In genomic region chr9:6901179-6901578, GRCh38 we compare ENCODE assay signal across 26 cellular contexts.
A peak's percentile ranks its signal among the peaks of the same experiment; 100 is the strongest.
DNase-seq lines count a peak whose midpoint lies in the region; ATAC-seq, FAIRE-seq and TF ChIP-seq lines count a peak whose summit lies in the region.
"Had no signal": no experiment of that assay in that cellular context is flagged by ENCODE, and none has a peak within 500 bp of the region (broad histone marks: within the 10 kb centered on the region; RNA-seq: fewer than 3 reads in every experiment).

No MANE protein-coding gene starts in this region.

- H3K4me1 ChIP-seq in K562 (replicated peaks in 1 of 2; ENCODE audit: control insufficient read depth in 2 of 2, insufficient read depth in 2 of 2, low read length in 2 of 2) = peaks cover 0 to 9% of the 10 kb centered on the region in 2 experiments; a peak in 3 of 5 replicates
- H3K4me1 ChIP-seq: neural progenitor cell, SJSA1 had no signal

- 49% methylated on average over 2 of the region's 2 CpGs for WGBS in K562 (ENCODE audit: insufficient coverage, low coverage, missing lambda C conversion rate)

- no peaks in the 10 kb centered on the region for H4K20me1 ChIP-seq in K562 (replicated peaks; ENCODE audit: control insufficient read depth, insufficient read depth, low read length)

- POLR2A ChIA-PET in K562 (lab: Yijun Ruan, JAX) = interaction anchor here (0.6 kb wide), 1 partner anchor 98 kb away, joined by 3 read pairs; no protein-coding TSS in a partner anchor

- H3K36me3 ChIP-seq in K562 (ENCODE audit: control insufficient read depth, insufficient read depth, low read length) = no peaks in the 10 kb centered on the region
- H3K36me3 ChIP-seq: ascending aorta, neural progenitor cell, SJSA1 had no signal

- no peak overlapping the region for H2AFZ ChIP-seq in K562 (ENCODE audit: low read depth, low read length)
- H2AFZ ChIP-seq: neural progenitor cell had no signal

- TF ChIP-seq CTCF in K562 (IDR thresholded peaks at IDR 0.05 in 2 of 3, conservative IDR thresholded peaks at IDR 0.05 in 1 of 3; ENCODE audit: insufficient read depth in 2 of 3, low read depth in 1 of 3, low read length in 3 of 3) = no peak

- H3K9me1 ChIP-seq in K562 (ENCODE audit: control insufficient read depth, insufficient read depth, low read length) = no peaks in the 10 kb centered on the region

- FAIRE-seq in K562 (lab: Jason Lieb, UNC) = peak; percentile 70
- FAIRE-seq: A204.1, endometrium, keratinocyte had no signal

- no peak for TF ChIP-seq EP300 in K562 (IDR thresholded peaks at IDR 0.05; ENCODE audit: low read length)

- BruUV-seq in K562 (replicated peaks; lab: Mats Ljungman, UMichigan) = no TSS peak

- no peaks in the 10 kb centered on the region; the same call in 2 of the 3 replicates for H3K79me2 ChIP-seq in K562 (ENCODE audit: control insufficient read depth, insufficient read depth, low read length)

- no peaks in the 10 kb centered on the region for H3K9me3 Mint-ChIP-seq in activated CD8-positive, alpha-beta memory T cell treated with anti-CD3 and anti-CD28 coated beads, Interleukin-2, amount 10 ng/mL, durations not matched to agents 7 days and 5 days (ENCODE audit: low read depth)
- no peaks in the 10 kb centered on the region for H3K9me3 Mint-ChIP-seq in stimulated activated effector memory CD8-positive, alpha-beta T cell treated with anti-CD3 and anti-CD28 coated beads, Interleukin-12 subunit alpha, Interleukin-12 subunit beta, amount 100 ng/mL, for 72 hours
- H3K9me3 Mint-ChIP-seq: activated CD4-positive, alpha-beta T cell treated with anti-CD3 and anti-CD28 coated beads, Interleukin-2, amount 10 ng/mL, durations not matched to agents 7 days and 5 days; neural progenitor cell; type B pancreatic cell had no signal

- no peak for TF ChIP-seq POLR2A in K562 (conservative IDR thresholded peaks at IDR 0.05)

- in situ Hi-C loops in K562 (cut with MboI) = loop anchor here (25.0 kb wide), 1 partner anchor 286 kb away; no protein-coding TSS in a partner anchor

- no peaks in the 10 kb centered on the region for H3K27me3 Mint-ChIP-seq in activated CD8-positive, alpha-beta memory T cell treated with anti-CD3 and anti-CD28 coated beads, Interleukin-2, amount 10 ng/mL, durations not matched to agents 7 days and 5 days
- H3K27me3 Mint-ChIP-seq: activated CD4-positive, alpha-beta T cell treated with anti-CD3 and anti-CD28 coated beads, Interleukin-2, amount 10 ng/mL, durations not matched to agents 7 days and 5 days; type B pancreatic cell had no signal

- H3K36me3 Mint-ChIP-seq in activated CD8-positive, alpha-beta memory T cell treated with anti-CD3 and anti-CD28 coated beads, Interleukin-2, amount 10 ng/mL, durations not matched to agents 7 days and 5 days = peaks cover 24% of the 10 kb centered on the region
- H3K36me3 Mint-ChIP-seq in stimulated activated effector memory CD8-positive, alpha-beta T cell treated with anti-CD3 and anti-CD28 coated beads, Interleukin-12 subunit alpha, Interleukin-12 subunit beta, amount 100 ng/mL, for 72 hours = peaks cover 11% of the 10 kb centered on the region
- H3K36me3 Mint-ChIP-seq: neural progenitor cell, type B pancreatic cell had no signal

- no peak overlapping the region for H3K4me3 ChIP-seq in K562
- H3K4me3 ChIP-seq: ascending aorta, mucosa of descending colon, neural progenitor cell, SJSA1 had no signal

- no peak overlapping the region for H3K4me3 Mint-ChIP-seq in activated CD8-positive, alpha-beta memory T cell treated with anti-CD3 and anti-CD28 coated beads, Interleukin-2, amount 10 ng/mL, durations not matched to agents 7 days and 5 days
- H3K4me3 Mint-ChIP-seq in stimulated activated effector memory CD8-positive, alpha-beta T cell treated with anti-CD3 and anti-CD28 coated beads, Interleukin-12 subunit alpha, Interleukin-12 subunit beta, amount 100 ng/mL, for 72 hours = no peak overlapping the region
- H3K4me3 Mint-ChIP-seq: activated CD4-positive, alpha-beta T cell treated with anti-CD3 and anti-CD28 coated beads, Interleukin-2, amount 10 ng/mL, durations not matched to agents 7 days and 5 days; neural progenitor cell; type B pancreatic cell had no signal

- no peaks in the 10 kb centered on the region for H3K9me3 ChIP-seq in K562 (replicated peaks; ENCODE audit: control insufficient read depth, insufficient read depth, low read depth, low read length)
- H3K9me3 ChIP-seq: ascending aorta, mucosa of descending colon, SJSA1 had no signal

- H3K9ac ChIP-seq in K562 (ENCODE audit: insufficient read depth in 1 of 2, low read depth in 2 of 2, low read length in 2 of 2) = peak overlapping the region in 1 of 2 experiments; percentile 71; a peak in 1 of 4 replicates
- H3K9ac ChIP-seq: neural progenitor cell had no signal

- ATAC-seq in activated CD8-positive, alpha-beta memory T cell treated with anti-CD3 and anti-CD28 coated beads, Interleukin-2, amount 10 ng/mL, durations not matched to agents 7 days and 5 days = peak; percentile 33
- ATAC-seq in K562 = peak; percentile 62
- peak; percentile 49 for ATAC-seq in stimulated activated effector memory CD8-positive, alpha-beta T cell treated with anti-CD3 and anti-CD28 coated beads, Interleukin-12 subunit alpha, Interleukin-12 subunit beta, amount 100 ng/mL, for 72 hours
- no peak for ATAC-seq in GM18858 (IDR thresholded peaks at IDR 0.05; ENCODE audit: unreplicated experiment)
- ATAC-seq: mucosa of descending colon, right cardiac atrium had no signal

- no peak for TF ChIP-seq RAD21 in K562 (CRISPR knock-in tag; conservative IDR thresholded peaks at IDR 0.05 in 1 of 2, IDR thresholded peaks at IDR 0.05 in 1 of 2)

- H3K4me1 Mint-ChIP-seq in activated CD8-positive, alpha-beta memory T cell treated with anti-CD3 and anti-CD28 coated beads, Interleukin-2, amount 10 ng/mL, durations not matched to agents 7 days and 5 days = peaks cover 28% of the 10 kb centered on the region
- H3K4me1 Mint-ChIP-seq in stimulated activated effector memory CD8-positive, alpha-beta T cell treated with anti-CD3 and anti-CD28 coated beads, Interleukin-12 subunit alpha, Interleukin-12 subunit beta, amount 100 ng/mL, for 72 hours = peaks cover 47% of the 10 kb centered on the region
- H3K4me1 Mint-ChIP-seq: neural progenitor cell had no signal

- no peak overlapping the region for H3K27ac Mint-ChIP-seq in activated CD8-positive, alpha-beta memory T cell treated with anti-CD3 and anti-CD28 coated beads, Interleukin-2, amount 10 ng/mL, durations not matched to agents 7 days and 5 days
- H3K27ac Mint-ChIP-seq in stimulated activated effector memory CD8-positive, alpha-beta T cell treated with anti-CD3 and anti-CD28 coated beads, Interleukin-12 subunit alpha, Interleukin-12 subunit beta, amount 100 ng/mL, for 72 hours = peak overlapping the region; percentile 67
- H3K27ac Mint-ChIP-seq: activated CD4-positive, alpha-beta T cell treated with anti-CD3 and anti-CD28 coated beads, Interleukin-2, amount 10 ng/mL, durations not matched to agents 7 days and 5 days; neural progenitor cell; type B pancreatic cell had no signal

- no peak overlapping the region for H3K27ac ChIP-seq in K562 (ENCODE audit: extremely low read depth, low read depth, low read length)
- H3K27ac ChIP-seq: ascending aorta, neural progenitor cell, SJSA1 had no signal

- H3K4me2 ChIP-seq in K562 (ENCODE audit: insufficient read depth, low read length) = 0 out of 2 replicates have a peak overlapping the region, but pooled peaks have one; percentile 5
- H3K4me2 ChIP-seq: neural progenitor cell had no signal

- CTCF ChIA-PET in activated CD8-positive, alpha-beta memory T cell treated with anti-CD3 and anti-CD28 coated beads, Interleukin-2, amount 10 ng/mL, durations not matched to agents 7 days and 5 days (lab: Charles Lee) = no interaction called here
- CTCF ChIA-PET in K562 (lab: Yijun Ruan, JAX; ENCODE audit: low intra/inter-chr PET ratio) = no interaction called here

- no peaks in the 10 kb centered on the region for H3K27me3 ChIP-seq in K562 (ENCODE audit: control insufficient read depth in 2 of 2, insufficient read depth in 2 of 2, low read length in 2 of 2)
- H3K27me3 ChIP-seq: ascending aorta, neural progenitor cell, SJSA1 had no signal

- no peak for DNase-seq in activated CD8-positive, alpha-beta memory T cell treated with anti-CD3 and anti-CD28 coated beads, Interleukin-2, amount 10 ng/mL, durations not matched to agents 7 days and 5 days
- no peak for DNase-seq in activated CD8-positive, alpha-beta memory T cell treated with anti-CD3 and anti-CD28 coated beads, Interleukin-2, amount 50 U/mL, for 48 hours
- DNase-seq in SW480 (ENCODE audit: low spot score) (peak; percentile 44), K562 (ENCODE audit: extremely low read depth in 1 of 4, low spot score in 3 of 4) (peak in 2 of 4 experiments; percentile 8 to 32), DMS114 treated with DMSO at 0.1 percent for 48 hours (lab: John Stamatoyannopoulos, UW; ENCODE audit: unreplicated experiment) (no peak), Ammon's horn (ENCODE audit: low spot score) (no peak)
- DNase-seq in stimulated activated effector memory CD8-positive, alpha-beta T cell treated with anti-CD3 and anti-CD28 coated beads, Interleukin-12 subunit alpha, Interleukin-12 subunit beta, amount 100 ng/mL, for 72 hours (ENCODE audit: low spot score in 2 of 2) = no peak
- DNase-seq: activated CD4-positive, alpha-beta T cell treated with anti-CD3 and anti-CD28 coated beads, Interleukin-2, amount 10 ng/mL, durations not matched to agents 7 days and 5 days; activated naive CD4-positive, alpha-beta T cell treated with Interleukin-2 at 50 U/mL for 16 hours; AML-193; DMS53; GF-D8; mucosa of descending colon; NCI-H1048; NCI-H187 treated with DMSO at 0.1 percent for 48 hours; NCI-H526 treated with DMSO at 0.1 percent for 48 hours; right cardiac atrium; stimulated activated CD4-positive, alpha-beta T cell treated with anti-CD3 and anti-CD28 coated beads, Interleukin-12 subunit alpha, Interleukin-12 subunit beta, amount 100 ng/mL, for 4 hours had no signal

- intact Hi-C loops in K562 (cut with micrococcal nuclease) = loop anchor here (10.0 kb wide), 1 partner anchor 364 kb away; no protein-coding TSS in a partner anchor

TF ChIP-seq in K562, 482 proteins besides CTCF, POLR2A, EP300 and RAD21:
- TF ChIP-seq CBFA2T3 (IDR thresholded peaks at IDR 0.05) = 0 out of 2 replicates have a peak, but pooled peaks have one; percentile 12
- TF ChIP-seq PHTF2 (CRISPR knock-in tag; IDR thresholded peaks at IDR 0.05) = no peak
TF ChIP-seq in K562: peak in this region for 1.
